8 cellular contexts compared by ENCODE assay signal in genomic region chr6:27795697-27796494, GRCh38.
DNase-seq lines count a peak whose midpoint lies in the region; ATAC-seq and TF ChIP-seq lines count a peak whose summit lies in the region.

No MANE protein-coding gene starts in this region.

- H3K27ac ChIP-seq in CD4-positive, CD25-positive, alpha-beta regulatory T cell (ENCODE audit: insufficient read depth, low read length, poor library complexity, severe bottlenecking): no peak overlapping the region
- H3K27ac ChIP-seq in neural cell (ENCODE audit: low read length): no peak overlapping the region

- peaks cover 23% of the 10 kb centered on the region for H3K27me3 Mint-ChIP-seq in CD4-positive, CD25-positive, alpha-beta regulatory T cell
- H3K27me3 Mint-ChIP-seq in activated CD4-positive, alpha-beta memory T cell treated with anti-CD3 and anti-CD28 coated beads, Interleukin-2, amount 10 ng/mL, durations not matched to agents 7 days and 5 days: peaks cover 16% of the 10 kb centered on the region

- POLR2A ChIA-PET in activated CD4-positive, alpha-beta memory T cell treated with anti-CD3 and anti-CD28 coated beads, Interleukin-2, amount 10 ng/mL, durations not matched to agents 7 days and 5 days (lab: Charles Lee): interaction anchor here (0.5 to 5.1 kb wide), 9 partner anchors 23 to 649 kb away, joined by 3 to 35 read pairs (median 5); a partner anchor contains a TSS

- no peaks in the 10 kb centered on the region for H3K79me2 ChIP-seq in neural cell (replicated peaks; ENCODE audit: insufficient read depth, low read length)

- DNase-seq in CD4-positive, CD25-positive, alpha-beta regulatory T cell: peak; percentile 56 to 88 (median 82)
- DNase-seq in HK-2 (ENCODE audit: unreplicated experiment) (peak; percentile 65), NCI-H526 treated with DMSO at 0.1 percent for 48 hours (lab: John Stamatoyannopoulos, UW) (peak; percentile 76), fibroblast of gingiva (ENCODE audit: low read depth) (peak; percentile 83)
- peak; percentile 40 for DNase-seq in activated CD4-positive, alpha-beta memory T cell treated with anti-CD3 and anti-CD28 coated beads, Interleukin-2, amount 10 ng/mL, durations not matched to agents 7 days and 5 days

- ATAC-seq in CD4-positive, CD25-positive, alpha-beta regulatory T cell (ENCODE audit: low read depth in 2 of 2): peak; percentile 71 to 75
- peak; percentile 58 for ATAC-seq in GM18907 (IDR thresholded peaks at IDR 0.05; ENCODE audit: unreplicated experiment)
- no peak for ATAC-seq in GM21619 (IDR thresholded peaks at IDR 0.05; ENCODE audit: unreplicated experiment)

- TF ChIP-seq CTCF in neural cell (IDR thresholded peaks at IDR 0.05; ENCODE audit: poor library complexity, severe bottlenecking): peak; percentile 86

- H3K4me2 ChIP-seq in neural cell (ENCODE audit: low read length): no peak overlapping the region

- H3K36me3 Mint-ChIP-seq in CD4-positive, CD25-positive, alpha-beta regulatory T cell: no peaks in the 10 kb centered on the region
- no peaks in the 10 kb centered on the region for H3K36me3 Mint-ChIP-seq in activated CD4-positive, alpha-beta memory T cell treated with anti-CD3 and anti-CD28 coated beads, Interleukin-2, amount 10 ng/mL, durations not matched to agents 7 days and 5 days (ENCODE audit: low read depth)

- H4K20me1 ChIP-seq in neural cell (ENCODE audit: insufficient read depth): no peaks in the 10 kb centered on the region

- H3K4me1 Mint-ChIP-seq in CD4-positive, CD25-positive, alpha-beta regulatory T cell: peaks cover 20 to 32% (median 25%) of the 10 kb centered on the region in 4 donors
- H3K4me1 Mint-ChIP-seq in activated CD4-positive, alpha-beta memory T cell treated with anti-CD3 and anti-CD28 coated beads, Interleukin-2, amount 10 ng/mL, durations not matched to agents 7 days and 5 days: peaks cover 51% of the 10 kb centered on the region

- TF ChIP-seq EP300 in neural cell (conservative IDR thresholded peaks at IDR 0.05; ENCODE audit: poor library complexity, severe bottlenecking): no peak

- peak; percentile 70 for TF ChIP-seq RAD21 in neural cell (conservative IDR thresholded peaks at IDR 0.05)

- CTCF ChIA-PET in activated CD4-positive, alpha-beta memory T cell treated with anti-CD3 and anti-CD28 coated beads, Interleukin-2, amount 10 ng/mL, durations not matched to agents 7 days and 5 days (lab: Charles Lee): interaction anchor here (0.6 to 4.7 kb wide), 30 partner anchors 9 to 1224 kb away, joined by 3 to 29 read pairs (median 4); partner anchors contain the start of gene ZSCAN26

- no peak overlapping the region for H2AFZ ChIP-seq in neural cell (ENCODE audit: low read depth, low read length)

- H3K9me3 ChIP-seq in CD4-positive, CD25-positive, alpha-beta regulatory T cell (ENCODE audit: control insufficient read depth in 2 of 2, low read length in 2 of 2): no peaks in the 10 kb centered on the region
- no peaks in the 10 kb centered on the region for H3K9me3 ChIP-seq in neural cell (ENCODE audit: low read length)

- no peak overlapping the region for H3K4me3 ChIP-seq in CD4-positive, CD25-positive, alpha-beta regulatory T cell (ENCODE audit: low read depth, low read length)
- peak overlapping the region; percentile 36 for H3K4me3 ChIP-seq in neural cell (ENCODE audit: low read length)

- H3K9ac ChIP-seq in neural cell (ENCODE audit: low read length): peak overlapping the region; percentile 15

- H3K4me1 ChIP-seq in CD4-positive, CD25-positive, alpha-beta regulatory T cell (ENCODE audit: control insufficient read depth, insufficient read depth, low read length, poor library complexity, severe bottlenecking): peaks cover 18% of the 10 kb centered on the region

- H3K9me2 ChIP-seq in neural cell (ENCODE audit: insufficient read depth, low read length): no peaks in the 10 kb centered on the region

- H3F3A ChIP-seq in neural cell (ENCODE audit: insufficient read depth, low read length, poor library complexity, severe bottlenecking): peaks cover 3% of the 10 kb centered on the region

- no peak overlapping the region for H3K27ac Mint-ChIP-seq in CD4-positive, CD25-positive, alpha-beta regulatory T cell
- no peak overlapping the region for H3K27ac Mint-ChIP-seq in activated CD4-positive, alpha-beta memory T cell treated with anti-CD3 and anti-CD28 coated beads, Interleukin-2, amount 10 ng/mL, durations not matched to agents 7 days and 5 days

- peaks cover 7% of the 10 kb centered on the region for H3K27me3 ChIP-seq in CD4-positive, CD25-positive, alpha-beta regulatory T cell (ENCODE audit: control insufficient read depth, insufficient read depth, low read length)
- H3K27me3 ChIP-seq in neural cell (ENCODE audit: insufficient read depth, low read depth, low read length): no peaks in the 10 kb centered on the region

- H3K4me3 Mint-ChIP-seq in CD4-positive, CD25-positive, alpha-beta regulatory T cell: peak overlapping the region in 1 of 4 donors; percentile 40
- H3K4me3 Mint-ChIP-seq in activated CD4-positive, alpha-beta memory T cell treated with anti-CD3 and anti-CD28 coated beads, Interleukin-2, amount 10 ng/mL, durations not matched to agents 7 days and 5 days: no peak overlapping the region

- no peaks in the 10 kb centered on the region for H3K36me3 ChIP-seq in CD4-positive, CD25-positive, alpha-beta regulatory T cell (ENCODE audit: control insufficient read depth, insufficient read depth, low read length)
- no peaks in the 10 kb centered on the region for H3K36me3 ChIP-seq in neural cell (ENCODE audit: insufficient read depth, low read length)

- H3K9me3 Mint-ChIP-seq in CD4-positive, CD25-positive, alpha-beta regulatory T cell: peaks cover 0 to 2% (median 0%) of the 10 kb centered on the region in 7 donors
- no peaks in the 10 kb centered on the region for H3K9me3 Mint-ChIP-seq in activated CD4-positive, alpha-beta memory T cell treated with anti-CD3 and anti-CD28 coated beads, Interleukin-2, amount 10 ng/mL, durations not matched to agents 7 days and 5 days

TF ChIP-seq in neural cell, 6 proteins besides CTCF, POLR2A, EP300 and RAD21:
- TF ChIP-seq EZH2 (IDR thresholded peaks at IDR 0.05; ENCODE audit: borderline replicate concordance, insufficient read depth, low read length, poor library complexity, severe bottlenecking): no peak
- TF ChIP-seq MXI1 (conservative IDR thresholded peaks at IDR 0.05; ENCODE audit: poor library complexity, severe bottlenecking): no peak
- no peak for TF ChIP-seq TAF1 (IDR thresholded peaks at IDR 0.05; ENCODE audit: low read depth)
- TF ChIP-seq SMC3 (conservative IDR thresholded peaks at IDR 0.05; ENCODE audit: poor library complexity): peak; percentile 71
- no peak for TF ChIP-seq REST (IDR thresholded peaks at IDR 0.05; ENCODE audit: borderline replicate concordance)
TF ChIP-seq in neural cell: peak in this region for 1.
